In the genomic region with DNA sequence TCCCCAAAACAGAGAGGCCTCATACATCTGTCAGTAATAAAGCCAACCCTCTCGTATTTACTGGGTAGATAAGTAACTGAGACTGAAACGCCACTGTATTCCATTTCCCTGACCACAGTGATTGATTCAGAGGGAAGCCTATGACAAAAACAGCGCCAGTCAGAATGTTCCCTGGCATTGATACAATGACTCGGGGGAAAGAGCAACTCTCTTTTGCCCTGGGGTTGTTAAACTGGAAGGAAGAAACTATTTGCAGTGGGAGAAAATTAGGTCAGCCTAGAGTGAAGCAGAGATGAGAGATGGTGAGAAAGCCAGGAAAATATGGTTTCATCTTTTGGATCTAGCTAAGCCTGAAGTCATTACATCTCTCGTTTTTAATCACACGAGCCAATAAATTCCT, we compare ENCODE assay signal across 13 cellular contexts. TPM values are rescaled to one million over a fixed set of nuclear protein-coding genes. Genes with fewer than 3 reads are reported as not detected.
A peak's percentile ranks its signal among the peaks of the same experiment; 100 is the strongest.
DNase-seq lines count a peak whose midpoint lies in the region; ATAC-seq and TF ChIP-seq lines count a peak whose summit lies in the region.
"Had no signal": no experiment of that assay in that cellular context is flagged by ENCODE, and none has a peak within 500 bp of the region (broad histone marks: within the 10 kb centered on the region; RNA-seq: fewer than 3 reads in every experiment).

No MANE protein-coding gene starts in this region.

- intact Hi-C loops in heart left ventricle (cut with DNase I) = no loop called here
- intact Hi-C loops in sciatic nerve (cut with DNase I) = no loop called here

- H3K36me3 ChIP-seq in heart left ventricle = no peaks in the 10 kb centered on the region

- TF ChIP-seq CTCF in heart left ventricle (IDR thresholded peaks at IDR 0.05) = no peak

- H3K27me3 ChIP-seq in heart left ventricle = no peaks in the 10 kb centered on the region

- no peak overlapping the region for H3K4me3 ChIP-seq in heart left ventricle
- H3K4me3 ChIP-seq: GM12878 had no signal

- TF ChIP-seq POLR2A in heart left ventricle (IDR thresholded peaks at IDR 0.05) = no peak

- peaks cover 0 to 5% (median 0%) of the 10 kb centered on the region in 12 donors for H3K4me1 ChIP-seq in heart left ventricle

- ATAC-seq in heart left ventricle = peak; percentile 39 to 70 (median 60)
- peak; percentile 86 for ATAC-seq in sciatic nerve
- ATAC-seq in GM21576 (IDR thresholded peaks at IDR 0.05; ENCODE audit: unreplicated experiment) = no peak
- ATAC-seq: GM12878; natural killer cell treated with Interleukin-12 subunit alpha and Interleukin-12 subunit beta and Interleukin-15 and Interleukin-18, amount 100 ng/mL, for 72 hours had no signal

- no peaks in the 10 kb centered on the region for H3K9me3 ChIP-seq in heart left ventricle

- H3K27ac ChIP-seq in angular gyrus (ENCODE audit: low read depth, low read length) = peak overlapping the region; percentile 13
- H3K27ac ChIP-seq in heart left ventricle = peak overlapping the region in 4 of 12 donors; percentile 5 to 49 (median 36)

- 67 to 74% (median 70%) methylated on average over 6 of the region's 6 CpGs for WGBS in heart left ventricle, 4 donors

- DNase-seq in EH (ENCODE audit: low read depth) (peak; percentile 76), heart left ventricle (no peak), sciatic nerve (ENCODE audit: low spot score) (no peak), NCI-H146 (lab: John Stamatoyannopoulos, UW) (no peak), NCI-H82 (lab: John Stamatoyannopoulos, UW) (no peak)
- DNase-seq in activated naive CD4-positive, alpha-beta T cell (lab: John Stamatoyannopoulos, UW) = no peak
- DNase-seq: DMS53; NCI-H1092 treated with DMSO at 0.1 percent for 48 hours; stimulated activated CD8-positive, alpha-beta memory T cell treated with anti-CD3 and anti-CD28 coated beads, Interleukin-4, amount 100 ng/mL, for 48 hours had no signal

RNA-seq across cellular contexts. Expression of a gene that starts 48.6 kb away (rescaled TPM):
- total RNA-seq in heart left ventricle (100 to 1,000 TPM in 1 of 9 donors, 10 to 100 TPM in 8; 71.0 to 102 (median 84.8) TPM), sciatic nerve (77.7 TPM)
- 10 to 100 TPM; 31.0 to 41.0 TPM for polyA plus RNA-seq in heart left ventricle
